Comparison of ENCODE assay signal across 18 cellular contexts in the genomic region with DNA sequence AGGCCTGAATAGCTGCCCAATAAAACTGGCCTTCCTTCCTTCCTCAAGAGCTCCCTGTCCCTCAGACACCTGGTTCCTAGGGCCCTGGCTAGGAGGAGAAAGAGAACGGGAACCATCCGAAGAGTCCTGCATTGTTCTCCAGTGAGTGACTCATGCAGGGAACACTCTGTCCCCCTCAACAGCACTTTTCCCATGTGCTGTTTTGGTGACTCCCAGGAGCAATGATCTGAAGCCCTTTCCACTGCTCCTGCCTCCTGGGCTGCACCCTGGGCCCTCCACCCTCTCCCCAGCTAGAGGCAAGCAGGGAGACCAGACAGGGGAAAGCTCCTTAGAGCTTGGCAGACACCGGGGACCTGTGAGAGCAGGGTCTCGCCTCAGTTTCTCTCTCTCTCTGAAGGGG. TPM values are rescaled to one million over a fixed set of nuclear protein-coding genes. Genes with fewer than 3 reads are reported as not detected.
DNase-seq lines count a peak whose midpoint lies in the region; ATAC-seq and TF ChIP-seq lines count a peak whose summit lies in the region.
"Had no signal": no experiment of that assay in that cellular context is flagged by ENCODE, and none has a peak within 500 bp of the region (broad histone marks: within the 10 kb centered on the region; RNA-seq: fewer than 3 reads in every experiment).

No MANE protein-coding gene starts in this region.

- BruUV-seq in PC-9 (replicated peaks; lab: Mats Ljungman, UMichigan): no TSS peak

- no peaks in the 10 kb centered on the region for H3K9me2 ChIP-seq in PC-9 (ENCODE audit: insufficient read depth)

- no peak for TF ChIP-seq CTCF in foreskin keratinocyte (conservative IDR thresholded peaks at IDR 0.05)
- TF ChIP-seq CTCF in gastrocnemius medialis (IDR thresholded peaks at IDR 0.05 in 4 of 5, conservative IDR thresholded peaks at IDR 0.05 in 1 of 5): no peak
- no peak for TF ChIP-seq CTCF in PC-9 (conservative IDR thresholded peaks at IDR 0.05)
- TF ChIP-seq CTCF in coronary artery (IDR thresholded peaks at IDR 0.05): no peak

- H3K27ac ChIP-seq in foreskin keratinocyte (peak overlapping the region; percentile 47), gastrocnemius medialis (peak overlapping the region; percentile 33 to 69 (median 46)), PC-9 (no peak overlapping the region), coronary artery (no peak overlapping the region)
- H3K27ac ChIP-seq: epithelial cell of prostate, prostate gland had no signal

- H3K4me3 ChIP-seq in gastrocnemius medialis (no peak overlapping the region), PC-9 (no peak overlapping the region), coronary artery (no peak overlapping the region)
- H3K4me3 ChIP-seq: prostate gland had no signal

- H3K4me1 ChIP-seq in foreskin keratinocyte (peaks cover 11% of the 10 kb centered on the region), gastrocnemius medialis (peaks cover 0 to 4% of the 10 kb centered on the region in 2 donors), PC-9 (replicated peaks; ENCODE audit: insufficient read depth) (0 out of 2 replicates have a peak, but pooled peaks cover 2% of the 10 kb centered on the region)
- H3K4me1 ChIP-seq: prostate gland had no signal

- POLR2A ChIA-PET in PC-9 (lab: Charles Lee; ENCODE audit: unreplicated experiment): interaction anchor here (0.5 kb wide), 1 partner anchor 63 kb away, joined by 4 read pairs; no protein-coding TSS in a partner anchor

- intact Hi-C loops in gastrocnemius medialis (cut with DNase I; ENCODE audit: low total_unique reads) (no loop called here), PC-9 (cut with micrococcal nuclease; ENCODE audit: unreplicated experiment) (no loop called here)

- CTCF ChIA-PET in PC-9 (lab: Charles Lee): interaction anchor here (0.6 to 1.5 kb wide), 6 partner anchors 9 to 386 kb away, joined by 3 to 5 read pairs (median 4); no protein-coding TSS in a partner anchor

- H3K27me3 ChIP-seq in foreskin keratinocyte (peaks cover 12% of the 10 kb centered on the region), gastrocnemius medialis (no peaks in the 10 kb centered on the region), PC-9 (ENCODE audit: insufficient read depth, low read depth) (no peaks in the 10 kb centered on the region)

- peaks cover 2% of the 10 kb centered on the region; the same call in 1 of the 2 replicates for H4K20me1 ChIP-seq in PC-9 (ENCODE audit: insufficient read depth)

- in situ Hi-C loops in gastrocnemius medialis (cut with MboI; ENCODE audit: low sequenced_read_pairs in 4 of 4): loop anchor here (10.0 to 25.0 kb wide), 2 partner anchors 94 to 96 kb away; no protein-coding TSS in a partner anchor

- H3K9me3 ChIP-seq in gastrocnemius medialis (no peaks in the 10 kb centered on the region), PC-9 (ENCODE audit: insufficient read depth, low read depth) (no peaks in the 10 kb centered on the region)
- H3K9me3 ChIP-seq: prostate gland had no signal

- TF ChIP-seq POLR2A in gastrocnemius medialis (IDR thresholded peaks at IDR 0.05): no peak

- H3F3A ChIP-seq in PC-9 (ENCODE audit: insufficient read depth, low read depth): no peaks in the 10 kb centered on the region

- H3K79me2 ChIP-seq in PC-9 (ENCODE audit: low read depth): no peaks in the 10 kb centered on the region

- H3K36me3 ChIP-seq in gastrocnemius medialis (no peaks in the 10 kb centered on the region), PC-9 (ENCODE audit: low read depth) (no peaks in the 10 kb centered on the region)
- H3K36me3 ChIP-seq: prostate gland had no signal

- no peak overlapping the region for H3K4me2 ChIP-seq in PC-9

- ATAC-seq in foreskin keratinocyte (peak; percentile 20), gastrocnemius medialis (peak; percentile 72 to 87), GM18520 (IDR thresholded peaks at IDR 0.05; ENCODE audit: unreplicated experiment) (no peak)

- DNase-seq in HCEC 1CT (peak; percentile 39), SW480 (ENCODE audit: low spot score) (peak; percentile 42), foreskin keratinocyte (peak in 1 of 2 donors; percentile 26), gastrocnemius medialis (no peak), PC-9 (no peak), coronary artery (ENCODE audit: low spot score) (no peak), ecto neural progenitor cell (ENCODE audit: low spot score) (no peak)
- DNase-seq: activated naive CD4-positive, alpha-beta T cell; anterior cingulate cortex; mesenchymal stem cell; NCI-H1105 treated with DMSO at 0.1 percent for 48 hours; NCI-H82; nephron progenitor cell; substantia nigra had no signal

- no peak overlapping the region for H2AFZ ChIP-seq in PC-9

RNA-seq across cellular contexts. Expression of a gene that starts 18.9 kb away (rescaled TPM):
- total RNA-seq in foreskin keratinocyte: 0.11 and 0.17 TPM in 2 replicates
- polyA plus RNA-seq in foreskin keratinocyte: 0.20 TPM in 1 of 2 replicates, not detected in the other
- total RNA-seq in gastrocnemius medialis: 10 to 100 TPM in 1 of 4 donors, 1 to 10 TPM in 1, under 1 TPM in 1, not detected in 1; 0.39 to 14.8 (median 6.7) TPM
- total RNA-seq in PC-9 (2021): 4.8 and 6.4 TPM in 2 replicates
- polyA plus RNA-seq: BJ had no signal

RNA-seq across cellular contexts. Expression of a gene that starts 40.5 kb away (rescaled TPM):
- total RNA-seq in foreskin keratinocyte (233 and 240 TPM in 2 replicates), gastrocnemius medialis (1 to 10 TPM in 2 of 4 donors, under 1 TPM in 2; 0.25 to 6.2 (median 0.92) TPM), PC-9 (2021) (54.7 and 61.6 TPM in 2 replicates)
- 251 and 256 TPM in 2 replicates for polyA plus RNA-seq in foreskin keratinocyte
- polyA plus RNA-seq: BJ had no signal

Comparison
In these comparisons a context has a peak if more than half of its experiments do, and no peak if none do; other contexts are left out.
1. DNase-seq: peak in HCEC 1CT (single experiment) and SW480 (single experiment); none in gastrocnemius medialis (0 of 2), PC-9 (0 of 2), coronary artery (single experiment) and ecto neural progenitor cell (single experiment).
2. H3K27ac ChIP-seq: peak in foreskin keratinocyte (single experiment) and gastrocnemius medialis (4 of 4); none in PC-9 (single experiment) and coronary artery (0 of 2).